ENCODE assay signal across 29 cellular contexts in the genomic region with DNA sequence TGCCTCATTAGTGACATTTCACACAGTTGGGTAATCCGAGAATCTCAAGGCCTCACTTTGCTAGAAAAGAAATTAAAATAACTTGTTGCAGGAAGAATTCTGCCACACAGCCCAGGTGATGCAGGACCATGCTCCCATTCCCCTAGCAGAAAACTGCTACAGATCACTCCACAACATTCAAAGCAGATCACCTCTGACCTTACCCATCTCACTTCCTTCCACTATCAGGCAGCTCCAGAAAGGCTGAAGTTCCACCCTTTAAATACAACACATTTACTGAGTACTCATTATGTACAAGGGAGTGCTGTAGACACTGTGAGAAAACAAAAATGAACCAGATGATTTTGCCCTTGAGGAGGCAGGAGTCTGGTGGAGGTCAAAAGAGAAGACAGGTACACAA.
"Had no signal": no experiment of that assay in that cellular context is flagged by ENCODE, and none has a peak within 500 bp of the region (broad histone marks: within the 10 kb centered on the region; RNA-seq: fewer than 3 reads in every experiment).

No MANE protein-coding gene starts in this region.

- H3K27ac ChIP-seq: ascending aorta, body of pancreas, KMS-11 had no signal

- H3K9me3 ChIP-seq: body of pancreas had no signal

- H3K4me3 ChIP-seq: ascending aorta, body of pancreas had no signal

- H3K4me3 Mint-ChIP-seq: activated CD8-positive, alpha-beta memory T cell treated with anti-CD3 and anti-CD28 coated beads, Interleukin-2, amount 10 ng/mL, durations not matched to agents 7 days and 5 days; activated naive CD8-positive, alpha-beta T cell treated with anti-CD3 and anti-CD28 coated beads, Interleukin-2, amount 50 U/mL, for 24 hours; activated T-cell treated with anti-CD3 and anti-CD28 coated beads, Interleukin-2, amount 50 U/mL, for 24 hours; activated T-helper 1 cell treated with anti-CD3 and anti-CD28 coated beads, Interleukin-12 subunit alpha, Interleukin-12 subunit beta, Interleukin-2, Interleukin-4 antibody, amounts not matched to agents 30 ng/mL and 10 ng/mL and 1 ng/mL, durations not matched to agents 14 hours and 24 hours and 36 hours; central memory CD8-positive, alpha-beta T cell; IgD-negative memory B cell; T-helper 17 cell had no signal

- H3K36me3 Mint-ChIP-seq: activated CD8-positive, alpha-beta memory T cell treated with anti-CD3 and anti-CD28 coated beads, Interleukin-2, amount 10 ng/mL, durations not matched to agents 7 days and 5 days; activated naive CD4-positive, alpha-beta T cell treated with anti-CD3 and anti-CD28 coated beads, Interleukin-2, amount 50 U/mL, for 72 hours; IgD-negative memory B cell had no signal

- H3K4me1 Mint-ChIP-seq: activated CD8-positive, alpha-beta memory T cell treated with anti-CD3 and anti-CD28 coated beads, Interleukin-2, amount 10 ng/mL, durations not matched to agents 7 days and 5 days; central memory CD8-positive, alpha-beta T cell; T-helper 17 cell had no signal

- H3K27ac Mint-ChIP-seq: activated CD8-positive, alpha-beta memory T cell treated with anti-CD3 and anti-CD28 coated beads, Interleukin-2, amount 10 ng/mL, durations not matched to agents 7 days and 5 days; activated naive CD4-positive, alpha-beta T cell treated with anti-CD3 and anti-CD28 coated beads, Interleukin-2, amount 50 U/mL, for 72 hours; activated naive CD8-positive, alpha-beta T cell treated with anti-CD3 and anti-CD28 coated beads, Interleukin-2, amount 50 U/mL, for 24 hours; activated T-cell treated with anti-CD3 and anti-CD28 coated beads, Interleukin-2, amount 50 U/mL, for 24 hours; activated T-helper 1 cell treated with anti-CD3 and anti-CD28 coated beads, Interleukin-12 subunit alpha, Interleukin-12 subunit beta, Interleukin-2, Interleukin-4 antibody, amounts not matched to agents 30 ng/mL and 10 ng/mL and 1 ng/mL, durations not matched to agents 14 hours and 24 hours and 36 hours; IgD-negative memory B cell; T-helper 17 cell had no signal

- H3K36me3 ChIP-seq: ascending aorta had no signal

- H3K4me1 ChIP-seq: body of pancreas had no signal

- H3K27me3 ChIP-seq: ascending aorta, body of pancreas had no signal

- ATAC-seq: activated CD8-positive, alpha-beta memory T cell treated with anti-CD3 and anti-CD28 coated beads, Interleukin-2, amount 10 ng/mL, durations not matched to agents 7 days and 5 days; activated naive CD4-positive, alpha-beta T cell treated with anti-CD3 and anti-CD28 coated beads, Interleukin-2, amount 50 U/mL, for 72 hours; activated naive CD8-positive, alpha-beta T cell treated with anti-CD3 and anti-CD28 coated beads, Interleukin-2, amount 50 U/mL, for 24 hours; body of pancreas; T-helper 17 cell had no signal

- DNase-seq: activated CD4-positive, alpha-beta T cell treated with anti-CD3 and anti-CD28 coated beads for 48 hours; activated CD4-positive, alpha-beta T cell treated with anti-CD3 and anti-CD28 coated beads, Interleukin-2, amount 50 U/mL, for 4 hours; activated CD4-positive, CD25-positive, alpha-beta regulatory T cell treated with anti-CD3 and anti-CD28 coated beads, Interleukin-2, amount 50 U/mL, for 72 hours; activated CD8-positive, alpha-beta memory T cell treated with anti-CD3 and anti-CD28 coated beads, Interleukin-2, amount 10 ng/mL, durations not matched to agents 7 days and 5 days; activated effector memory CD4-positive, alpha-beta T cell treated with Interleukin-2 at 50 U/mL for 16 hours; activated naive CD4-positive, alpha-beta T cell treated with Interleukin-2 at 50 U/mL for 16 hours; activated naive CD8-positive, alpha-beta T cell treated with anti-CD3 and anti-CD28 coated beads, Interleukin-2, amount 50 U/mL, for 24 hours; activated T-cell treated with anti-CD3 and anti-CD28 coated beads, Interleukin-2, amount 50 U/mL, for 24 hours; amniotic stem cell; body of pancreas; MM.1S; NCI-H1105; NCI-H1436 treated with DMSO at 0.1 percent for 48 hours; NCI-H187; NCI-H2081; NCI-H2171; NCI-H345; NCI-H510A; NCI-H526 treated with DMSO at 0.1 percent for 48 hours; NCI-H82; SIG-M5; T-helper 17 cell; T-helper 9 cell had no signal

- H3K9me3 Mint-ChIP-seq: activated naive CD4-positive, alpha-beta T cell treated with anti-CD3 and anti-CD28 coated beads, Interleukin-2, amount 50 U/mL, for 72 hours; activated naive CD8-positive, alpha-beta T cell treated with anti-CD3 and anti-CD28 coated beads, Interleukin-2, amount 50 U/mL, for 24 hours; activated T-cell treated with anti-CD3 and anti-CD28 coated beads, Interleukin-2, amount 50 U/mL, for 24 hours; activated T-helper 1 cell treated with anti-CD3 and anti-CD28 coated beads, Interleukin-12 subunit alpha, Interleukin-12 subunit beta, Interleukin-2, Interleukin-4 antibody, amounts not matched to agents 30 ng/mL and 10 ng/mL and 1 ng/mL, durations not matched to agents 14 hours and 24 hours and 36 hours; central memory CD8-positive, alpha-beta T cell had no signal
